In genomic region chr7:35004531-35005096, GRCh38 we compare ENCODE assay signal across 13 cellular contexts. TPM values are rescaled to one million over a fixed set of nuclear protein-coding genes. Genes with fewer than 3 reads are reported as not detected.
A peak's percentile ranks its signal among the peaks of the same experiment; 100 is the strongest.
DNase-seq lines count a peak whose midpoint lies in the region; ATAC-seq and TF ChIP-seq lines count a peak whose summit lies in the region.
"Had no signal": no experiment of that assay in that cellular context is flagged by ENCODE, and none has a peak within 500 bp of the region (broad histone marks: within the 10 kb centered on the region; RNA-seq: fewer than 3 reads in every experiment).

No MANE protein-coding gene starts in this region.

- no peak overlapping the region for H3K18ac ChIP-seq in trophoblast cell (ENCODE audit: low read length)

- H3K23ac ChIP-seq in trophoblast cell (ENCODE audit: low read length): no peak overlapping the region

- TF ChIP-seq CTCF in GM23338 (conservative IDR thresholded peaks at IDR 0.05; ENCODE audit: low read depth in 2 of 2): no peak
- TF ChIP-seq CTCF in epithelial cell of esophagus (IDR thresholded peaks at IDR 0.05; ENCODE audit: insufficient read depth, low read depth, low read length, missing control alignments): no peak

- H3K4me3 ChIP-seq in GM23338 (no peak overlapping the region), epithelial cell of esophagus (ENCODE audit: low read length) (no peak overlapping the region), trophoblast cell (ENCODE audit: low read depth, low read length) (no peak overlapping the region)
- H3K4me3 ChIP-seq: heart right ventricle had no signal

- H3K4me1 ChIP-seq in GM23338 (ENCODE audit: insufficient read depth) (0 out of 2 replicates have a peak, but pooled peaks cover 5% of the 10 kb centered on the region), trophoblast cell (ENCODE audit: control insufficient read depth in 1 of 2, insufficient read depth in 2 of 2, low read length in 2 of 2) (peaks cover 12 to 16% of the 10 kb centered on the region in 2 experiments)

- no peak overlapping the region for H3K14ac ChIP-seq in trophoblast cell (ENCODE audit: low read length)

- H3K36me3 Mint-ChIP-seq in GM23338 (ENCODE audit: low read depth) (peaks cover 9% of the 10 kb centered on the region; the same call in 2 of the 3 replicates), T-helper 17 cell (ENCODE audit: low read depth) (peaks cover 7% of the 10 kb centered on the region)
- H3K36me3 Mint-ChIP-seq: natural killer cell had no signal

- peak overlapping the region; percentile 85 for H3K27ac Mint-ChIP-seq in GM23338
- H3K27ac Mint-ChIP-seq in T-helper 17 cell: no peak overlapping the region
- H3K27ac Mint-ChIP-seq: natural killer cell had no signal

- H4K12ac ChIP-seq in trophoblast cell (ENCODE audit: low read depth, low read length): no peak overlapping the region

- H2AK5ac ChIP-seq in trophoblast cell (ENCODE audit: low read length): no peak overlapping the region

- H3K4me1 Mint-ChIP-seq in GM23338 (peaks cover 17% of the 10 kb centered on the region), T-helper 17 cell (peaks cover 9% of the 10 kb centered on the region)

- H3K27ac ChIP-seq in GM23338 (ENCODE audit: low read depth) (no peak overlapping the region), trophoblast cell (ENCODE audit: low read depth, low read length) (peak overlapping the region; percentile 73)

- peak overlapping the region; percentile 18 for H4K91ac ChIP-seq in trophoblast cell (ENCODE audit: low read depth, low read length)

- no peaks in the 10 kb centered on the region for H3K9me2 ChIP-seq in GM23338 (ENCODE audit: insufficient read depth)

- H3K79me2 ChIP-seq in GM23338 (replicated peaks; ENCODE audit: insufficient read depth): no peaks in the 10 kb centered on the region
- H3K79me2 ChIP-seq in trophoblast cell (ENCODE audit: control insufficient read depth, insufficient read depth, low read length, poor library complexity): peaks cover 5% of the 10 kb centered on the region

- H3K9ac ChIP-seq in trophoblast cell (ENCODE audit: low read length): no peak overlapping the region

- H3K9me3 ChIP-seq in trophoblast cell (ENCODE audit: insufficient read depth, low read depth, low read length) (no peaks in the 10 kb centered on the region), T-helper 17 cell (ENCODE audit: control insufficient read depth, low read length, poor library complexity, severe bottlenecking) (no peaks in the 10 kb centered on the region)

- no peak overlapping the region for H3K4me2 ChIP-seq in GM23338
- H3K4me2 ChIP-seq in trophoblast cell (ENCODE audit: low read length): no peak overlapping the region

- WGBS in trophoblast cell (ENCODE audit: extremely low coverage, insufficient coverage, insufficient read length): no CpG with 5 or more reads among the region's 1 CpG

- H3K27me3 Mint-ChIP-seq in GM23338 (ENCODE audit: insufficient read depth, low read depth, poor library complexity) (peaks cover 6% of the 10 kb centered on the region), T-helper 17 cell (no peaks in the 10 kb centered on the region)

- H3K4ac ChIP-seq in trophoblast cell (ENCODE audit: low read depth, low read length): no peak overlapping the region

- no peak overlapping the region for H2BK120ac ChIP-seq in trophoblast cell (ENCODE audit: insufficient read depth, low read length, poor library complexity)

- no peaks in the 10 kb centered on the region for H3F3A ChIP-seq in GM23338 (replicated peaks; ENCODE audit: low read depth)

- no peak overlapping the region for H2AFZ ChIP-seq in GM23338
- no peak overlapping the region for H2AFZ ChIP-seq in trophoblast cell (ENCODE audit: insufficient read depth, low read length, poor library complexity)

- DNase-seq in GM23338 (ENCODE audit: low spot score) (no peak), OCI-M1 (lab: John Stamatoyannopoulos, UW) (peak; percentile 3), epithelial cell of esophagus (ENCODE audit: low read depth) (peak; percentile 5), trophoblast cell (no peak), T-helper 17 cell (no peak), mucosa of gallbladder (ENCODE audit: low spot score) (no peak), SW480 (ENCODE audit: low spot score) (no peak)
- no peak for DNase-seq in stimulated activated naive CD4-positive, alpha-beta T cell treated with Interleukin-2 at 50 U/mL for 16 hours (lab: John Stamatoyannopoulos, UW)
- DNase-seq: cerebellar nuclear complex, GF-D8, heart right ventricle, natural killer cell, NCI-H524 treated with DMSO at 0.1 percent for 48 hours had no signal

- H3K36me3 ChIP-seq in GM23338 (ENCODE audit: insufficient read depth): no peaks in the 10 kb centered on the region
- no peaks in the 10 kb centered on the region for H3K36me3 ChIP-seq in trophoblast cell (ENCODE audit: control insufficient read depth in 1 of 2, insufficient read depth in 2 of 2, low read length in 2 of 2)

- no peak overlapping the region for H3K4me3 Mint-ChIP-seq in GM23338
- no peak overlapping the region for H3K4me3 Mint-ChIP-seq in T-helper 17 cell
- H3K4me3 Mint-ChIP-seq: natural killer cell had no signal

- no peaks in the 10 kb centered on the region for H4K20me1 ChIP-seq in GM23338 (replicated peaks; ENCODE audit: insufficient read depth)

- H3K9me3 Mint-ChIP-seq in GM23338: no peaks in the 10 kb centered on the region
- H3K9me3 Mint-ChIP-seq: natural killer cell had no signal

- ATAC-seq in GM23338: 0 out of 3 replicates have a peak, but pooled peaks have one; percentile 23
- ATAC-seq in T-helper 17 cell: no peak
- ATAC-seq: natural killer cell had no signal

- peak overlapping the region; percentile 19 for H2BK5ac ChIP-seq in trophoblast cell (ENCODE audit: low read depth, low read length, poor library complexity)

- no peak overlapping the region for H2BK12ac ChIP-seq in trophoblast cell (ENCODE audit: low read length)

- no peak overlapping the region for H4K8ac ChIP-seq in trophoblast cell (ENCODE audit: low read depth, low read length)

- H3K27me3 ChIP-seq in GM23338 (ENCODE audit: insufficient read depth): no peaks in the 10 kb centered on the region
- no peaks in the 10 kb centered on the region for H3K27me3 ChIP-seq in trophoblast cell (ENCODE audit: insufficient read depth, low read length)
- H3K27me3 ChIP-seq: heart right ventricle had no signal

- H3K79me1 ChIP-seq in trophoblast cell (ENCODE audit: low read length): peaks cover 15% of the 10 kb centered on the region

TF ChIP-seq in GM23338, 12 proteins besides CTCF, POLR2A, EP300 and RAD21 (continues in another document):
- TF ChIP-seq EZH2phosphoT487 (IDR thresholded peaks at IDR 0.05; ENCODE audit: unreplicated experiment) (no peak), EZH2 (IDR thresholded peaks at IDR 0.05; ENCODE audit: low read depth, unreplicated experiment) (no peak), REST (IDR thresholded peaks at IDR 0.05; ENCODE audit: unreplicated experiment) (no peak), STAT1 (IDR thresholded peaks at IDR 0.05; ENCODE audit: unreplicated experiment) (no peak)

RNA-seq across cellular contexts. Expression of gene DPY19L1, which starts 32.7 kb away (rescaled TPM):
- 20.2 and 21.2 TPM in 2 replicates for total RNA-seq in GM23338 (2014; rRNA removed; shearing (Covaris generic))
- polyA plus RNA-seq in GM23338 (2016; fragmentation: Nextera tagmentation; extraction: Ambion mirVana): 4.4 and 6.7 TPM in 2 replicates
- polyA plus RNA-seq in trophoblast cell (2013): 24.0 and 24.3 TPM in 2 replicates
- total RNA-seq in T-helper 17 cell (10 to 100 TPM; 12.2 to 19.4 TPM), mucosa of gallbladder (25.2 TPM)

Comparison
In these comparisons a context has a peak if more than half of its experiments do, and no peak if none do; other contexts are left out.
1. DNase-seq: peak in OCI-M1 (single experiment) and epithelial cell of esophagus (single experiment); none in GM23338 (single experiment), trophoblast cell (0 of 2), T-helper 17 cell (0 of 3), mucosa of gallbladder (single experiment), stimulated activated naive CD4-positive, alpha-beta T cell treated with Interleukin-2 at 50 U/mL for 16 hours (single experiment) and SW480 (single experiment).